ENCODE assay signal across 8 cellular contexts in genomic region chr12:105226219-105226618, GRCh38. TPM values are rescaled to one million over a fixed set of nuclear protein-coding genes. Genes with fewer than 3 reads are reported as not detected.
DNase-seq lines count a peak whose midpoint lies in the region; ATAC-seq and FAIRE-seq lines count a peak whose summit lies in the region.

No MANE protein-coding gene starts in this region.

- peak; percentile 52 for ATAC-seq in HG03196 (IDR thresholded peaks at IDR 0.05; ENCODE audit: unreplicated experiment)
- ATAC-seq in HG03175 (IDR thresholded peaks at IDR 0.05; ENCODE audit: unreplicated experiment), result no peak

- no peak overlapping the region for H3K27ac Mint-ChIP-seq in stimulated activated naive CD8-positive, alpha-beta T cell treated with anti-CD3 and anti-CD28 coated beads, Interleukin-15, Interleukin-2, amounts not matched to agents 100 ng/mL and 50 ng/mL, for 24 hours

- no peaks in the 10 kb centered on the region for H3K9me3 Mint-ChIP-seq in stimulated activated naive CD8-positive, alpha-beta T cell treated with anti-CD3 and anti-CD28 coated beads, Interleukin-15, Interleukin-2, amounts not matched to agents 100 ng/mL and 50 ng/mL, for 24 hours

- in situ Hi-C loops in G401 (cut with HindIII; ENCODE audit: low sequenced_read_pairs), result no loop called here

- H3K36me3 Mint-ChIP-seq in stimulated activated naive CD8-positive, alpha-beta T cell treated with anti-CD3 and anti-CD28 coated beads, Interleukin-15, Interleukin-2, amounts not matched to agents 100 ng/mL and 50 ng/mL, for 24 hours (ENCODE audit: low read depth), result peaks cover 55% of the 10 kb centered on the region

- DNase-seq in G401 (ENCODE audit: low spot score) (peak; percentile 96), amygdala (lab: John Stamatoyannopoulos, UW) (peak in 49 of 56 donors; percentile 13 to 85 (median 52)), hypothalamus (lab: John Stamatoyannopoulos, UW) (peak in 41 of 51 donors; percentile 10 to 84 (median 60)), frontal cortex (ENCODE audit: low spot score in 2 of 2) (no peak), RKO (ENCODE audit: low spot score) (no peak)

- peak overlapping the region; percentile 20 for H3K4me3 Mint-ChIP-seq in stimulated activated naive CD8-positive, alpha-beta T cell treated with anti-CD3 and anti-CD28 coated beads, Interleukin-15, Interleukin-2, amounts not matched to agents 100 ng/mL and 50 ng/mL, for 24 hours

- FAIRE-seq in frontal cortex (lab: Jason Lieb, UNC), result no peak

- no peaks in the 10 kb centered on the region for H3K27me3 Mint-ChIP-seq in stimulated activated naive CD8-positive, alpha-beta T cell treated with anti-CD3 and anti-CD28 coated beads, Interleukin-15, Interleukin-2, amounts not matched to agents 100 ng/mL and 50 ng/mL, for 24 hours

- peaks cover 57% of the 10 kb centered on the region for H3K4me1 Mint-ChIP-seq in stimulated activated naive CD8-positive, alpha-beta T cell treated with anti-CD3 and anti-CD28 coated beads, Interleukin-15, Interleukin-2, amounts not matched to agents 100 ng/mL and 50 ng/mL, for 24 hours (ENCODE audit: low read depth)

RNA-seq across cellular contexts. Expression of gene APPL2, which starts 9.8 kb away (rescaled TPM):
- total RNA-seq in G401 (2014; rRNA removed; shearing (Covaris generic)), result 36.4 and 36.5 TPM in 2 replicates
- total RNA-seq in frontal cortex, result 28.9 TPM

Comparison
In these comparisons a context has a peak if more than half of its experiments do, and no peak if none do; other contexts are left out.
1. DNase-seq: peak in G401 (single experiment), amygdala (49 of 56) and hypothalamus (41 of 51); none in frontal cortex (0 of 2) and RKO (single experiment).